Comparison of ENCODE assay signal across 18 cellular contexts in genomic region chr5:3004361-3005080, GRCh38.
"Had no signal": no experiment of that assay in that cellular context is flagged by ENCODE, and none has a peak within 500 bp of the region (broad histone marks: within the 10 kb centered on the region; RNA-seq: fewer than 3 reads in every experiment).

No MANE protein-coding gene starts in this region.

- H3K36me3 ChIP-seq: heart left ventricle, left lung, lower lobe of right lung, prostate gland, right lobe of liver, tibial nerve had no signal

- H3K27me3 Mint-ChIP-seq: memory B cell; stimulated activated memory B cell treated with anti-CD40 and anti-IgM and Interleukin-4, amounts not matched to agents 10 μg/mL and 1 μg/mL and 100 μg/mL, for 72 hours; stimulated activated naive CD8-positive, alpha-beta T cell treated with anti-CD3 and anti-CD28 coated beads, Interleukin-15, amount 100 ng/mL, for 72 hours had no signal

- H3K36me3 Mint-ChIP-seq: memory B cell; stimulated activated memory B cell treated with anti-CD40 and anti-IgM and Interleukin-4, amounts not matched to agents 10 μg/mL and 1 μg/mL and 100 μg/mL, for 72 hours had no signal

- H3K27ac Mint-ChIP-seq: memory B cell; nephron; stimulated activated memory B cell treated with anti-CD40 and anti-IgM and Interleukin-4, amounts not matched to agents 10 μg/mL and 1 μg/mL and 100 μg/mL, for 72 hours; stimulated activated naive CD8-positive, alpha-beta T cell treated with anti-CD3 and anti-CD28 coated beads, Interleukin-15, amount 100 ng/mL, for 72 hours had no signal

- H3K4me1 ChIP-seq: heart left ventricle, left lung, lower lobe of right lung, parathyroid adenoma, prostate gland, right lobe of liver, testis, tibial nerve had no signal

- H3K4me3 Mint-ChIP-seq: memory B cell; nephron; stimulated activated memory B cell treated with anti-CD40 and anti-IgM and Interleukin-4, amounts not matched to agents 10 μg/mL and 1 μg/mL and 100 μg/mL, for 72 hours; stimulated activated naive CD8-positive, alpha-beta T cell treated with anti-CD3 and anti-CD28 coated beads, Interleukin-15, amount 100 ng/mL, for 72 hours had no signal

- H3K9me3 ChIP-seq: lower lobe of right lung, prostate gland, right lobe of liver, testis had no signal

- DNase-seq: dermis blood vessel endothelial cell; effector CD4-positive, alpha-beta T cell; heart left ventricle; hippocampal formation; left lung; lower lobe of right lung; midbrain; occipital lobe; right lobe of liver; stimulated activated CD4-positive, alpha-beta T cell treated with anti-CD3 and anti-CD28 coated beads, Interleukin-4, amount 100 ng/mL, for 24 hours; stimulated activated naive CD8-positive, alpha-beta T cell treated with anti-CD3 and anti-CD28 coated beads, Interleukin-15, amount 100 ng/mL, for 72 hours; testis had no signal

- H3K4me3 ChIP-seq: heart left ventricle, left lung, lower lobe of right lung, prostate gland, right lobe of liver, testis, tibial nerve had no signal

- H3K4me1 Mint-ChIP-seq: memory B cell; nephron; stimulated activated memory B cell treated with anti-CD40 and anti-IgM and Interleukin-4, amounts not matched to agents 10 μg/mL and 1 μg/mL and 100 μg/mL, for 72 hours; stimulated activated naive CD8-positive, alpha-beta T cell treated with anti-CD3 and anti-CD28 coated beads, Interleukin-15, amount 100 ng/mL, for 72 hours had no signal

- H3K27ac ChIP-seq: heart left ventricle, left lung, lower lobe of right lung, parathyroid adenoma, prostate gland, right lobe of liver, testis, tibial nerve had no signal

- H3K9me3 Mint-ChIP-seq: nephron; stimulated activated memory B cell treated with anti-CD40 and anti-IgM and Interleukin-4, amounts not matched to agents 10 μg/mL and 1 μg/mL and 100 μg/mL, for 72 hours had no signal

- H3K27me3 ChIP-seq: heart left ventricle, left lung, right lobe of liver, testis, tibial nerve had no signal
